Comparison of ENCODE assay signal across 8 cellular contexts in the genomic region with DNA sequence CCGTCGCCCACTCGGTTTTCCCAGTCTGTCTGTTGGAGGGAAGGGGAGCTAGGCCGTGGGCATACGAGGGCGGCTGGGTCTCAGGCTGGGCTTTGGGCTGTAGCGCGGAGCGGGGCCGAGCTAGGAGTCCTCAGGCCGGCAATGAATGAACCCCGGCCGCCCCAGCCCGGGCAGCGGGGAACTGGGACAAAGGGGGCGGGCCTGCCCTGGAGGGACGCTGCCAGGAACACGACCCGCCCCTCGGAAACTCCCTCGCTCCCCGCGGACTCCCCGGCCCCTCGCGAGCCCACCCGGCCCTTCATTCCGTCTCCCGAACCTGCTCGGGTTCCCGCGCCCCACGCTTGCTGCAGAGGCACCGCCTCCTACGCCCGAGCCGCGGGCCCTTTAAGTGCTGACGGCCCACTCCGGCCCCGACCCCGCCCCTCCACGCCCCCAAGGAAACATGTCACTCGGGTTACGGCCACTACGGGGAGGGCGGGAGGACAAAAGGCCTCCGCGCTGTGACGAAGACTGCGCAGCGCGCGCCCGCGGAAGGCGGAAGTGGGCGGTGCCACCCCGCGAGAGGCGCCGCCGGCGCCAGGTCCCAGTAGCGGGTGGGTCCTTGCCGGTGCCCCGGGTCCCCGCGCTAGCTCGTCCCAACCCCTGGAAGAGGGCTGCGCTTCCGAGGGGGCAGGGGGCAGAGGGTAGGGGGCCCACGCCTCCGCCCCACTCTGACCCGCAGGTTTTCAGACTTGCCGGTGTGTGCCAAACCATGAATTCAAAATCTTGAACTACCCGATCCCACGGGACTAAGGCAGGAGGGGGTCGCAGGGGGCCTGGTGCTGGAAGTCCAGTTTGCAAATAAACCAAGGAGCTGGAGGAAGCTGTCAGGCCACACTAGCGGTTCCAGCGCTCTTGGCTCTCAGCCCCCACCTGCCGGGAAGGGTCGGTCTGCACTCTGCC. TPM values are rescaled to one million over a fixed set of nuclear protein-coding genes. Genes with fewer than 3 reads are reported as not detected.
DNase-seq lines count a peak whose midpoint lies in the region; ATAC-seq, FAIRE-seq and TF ChIP-seq lines count a peak whose summit lies in the region.

GALE (minus strand) TSS at position 359 of the 942 bp plus-strand sequence. CDS start 1,747 bp downstream, outside the sequence.

- 0% methylated on average over 64 to 83 of the region's 83 CpGs for WGBS in pancreas, 2 donors
- 0% methylated on average over 6 to 33 of the region's 83 CpGs for WGBS in thyroid gland, 2 donors

- H3K27me3 Mint-ChIP-seq in activated naive CD8-positive, alpha-beta T cell treated with anti-CD3 and anti-CD28 coated beads, Interleukin-2, amount 10 ng/mL, durations not matched to agents 7 days and 5 days, result no peaks in the 10 kb centered on the region

- POLR2A ChIA-PET in activated naive CD8-positive, alpha-beta T cell treated with anti-CD3 and anti-CD28 coated beads, Interleukin-2, amount 10 ng/mL, durations not matched to agents 7 days and 5 days (lab: Charles Lee), result interaction anchor here (0.8 to 3.9 kb wide), 15 partner anchors 9 to 179 kb away, joined by 3 to 50 read pairs (median 5); partner anchors contain the start of genes HMGCL, LYPLA2, PITHD1 and PNRC2

- TF ChIP-seq POLR2A in thyroid gland (IDR thresholded peaks at IDR 0.05), result peak in 1 of 2 donors; percentile 74

- H3F3A ChIP-seq in SU-DHL-6 (ENCODE audit: insufficient read depth), result no peaks in the 10 kb centered on the region; the same call in 1 of the 2 replicates

- no peaks in the 10 kb centered on the region for H3K9me2 ChIP-seq in SU-DHL-6 (replicated peaks; ENCODE audit: insufficient read depth, low read length)

- DNase-seq in GM04503 (ENCODE audit: low read depth) (peak; percentile 54), NCI-H128 (lab: John Stamatoyannopoulos, UW; ENCODE audit: unreplicated experiment) (peak; percentile 90), head of caudate nucleus (peak; percentile 92 to 99 (median 96)), pancreas (peak; percentile 96 to 99 (median 97)), thyroid gland (peak; percentile 97 to 98)
- peak; percentile 97 for DNase-seq in activated naive CD8-positive, alpha-beta T cell treated with anti-CD3 and anti-CD28 coated beads, Interleukin-2, amount 10 ng/mL, durations not matched to agents 7 days and 5 days

- H4K20me1 ChIP-seq in SU-DHL-6 (ENCODE audit: low read depth, low read length), result no peaks in the 10 kb centered on the region

- H3K4me1 ChIP-seq in pancreas, result peaks cover 6 to 20% (median 19%) of the 10 kb centered on the region in 3 donors
- H3K4me1 ChIP-seq in thyroid gland, result peaks cover 8 to 20% of the 10 kb centered on the region in 2 donors

- H3K79me2 ChIP-seq in SU-DHL-6 (ENCODE audit: insufficient read depth, low read length), result no peaks in the 10 kb centered on the region

- H3K4me3 ChIP-seq in SU-DHL-6 (ENCODE audit: insufficient read depth, low read length, poor library complexity, severe bottlenecking), result peak within 1 kb of the TSS; percentile 86
- H3K4me3 ChIP-seq in pancreas, result peak within 1 kb of the TSS; percentile 82 to 94 (median 85)
- H3K4me3 ChIP-seq in thyroid gland (replicated peaks in 1 of 3), result peak within 1 kb of the TSS; percentile 68 to 91 (median 70)

- H3K9ac ChIP-seq in SU-DHL-6 (ENCODE audit: low read length), result peak within 1 kb of the TSS; percentile 86

- ATAC-seq in HG02610 (IDR thresholded peaks at IDR 0.05; ENCODE audit: unreplicated experiment) (peak; percentile 76), pancreas (peak; percentile 89 to 93 (median 91))
- peak; percentile 89 for ATAC-seq in activated naive CD8-positive, alpha-beta T cell treated with anti-CD3 and anti-CD28 coated beads, Interleukin-2, amount 10 ng/mL, durations not matched to agents 7 days and 5 days (ENCODE audit: low read depth)

- no peaks in the 10 kb centered on the region for H3K36me3 Mint-ChIP-seq in activated naive CD8-positive, alpha-beta T cell treated with anti-CD3 and anti-CD28 coated beads, Interleukin-2, amount 10 ng/mL, durations not matched to agents 7 days and 5 days

- no peak for FAIRE-seq in pancreas (lab: Jason Lieb, UNC)

- H3K27ac Mint-ChIP-seq in activated naive CD8-positive, alpha-beta T cell treated with anti-CD3 and anti-CD28 coated beads, Interleukin-2, amount 10 ng/mL, durations not matched to agents 7 days and 5 days, result peak within 1 kb of the TSS; percentile 92

- peak within 1 kb of the TSS; percentile 69 for H3K4me2 ChIP-seq in SU-DHL-6 (ENCODE audit: low read depth, low read length, poor library complexity, severe bottlenecking)

- TF ChIP-seq CTCF in SU-DHL-6 (IDR thresholded peaks at IDR 0.05; ENCODE audit: insufficient read depth, low read length, poor library complexity, severe bottlenecking), result no peak
- TF ChIP-seq CTCF in pancreas (IDR thresholded peaks at IDR 0.05), result no peak
- TF ChIP-seq CTCF in thyroid gland (IDR thresholded peaks at IDR 0.05), result peak in 1 of 6 experiments; percentile 17

- H3K9me3 ChIP-seq in SU-DHL-6 (ENCODE audit: insufficient read depth, low read length) (no peaks in the 10 kb centered on the region), pancreas (no peaks in the 10 kb centered on the region), thyroid gland (no peaks in the 10 kb centered on the region)

- peak within 1 kb of the TSS; percentile 69 for H2AFZ ChIP-seq in SU-DHL-6 (ENCODE audit: low read depth, low read length, severe bottlenecking)

- H3K9me3 Mint-ChIP-seq in activated naive CD8-positive, alpha-beta T cell treated with anti-CD3 and anti-CD28 coated beads, Interleukin-2, amount 10 ng/mL, durations not matched to agents 7 days and 5 days, result no peaks in the 10 kb centered on the region

- peak within 1 kb of the TSS; percentile 99 for H3K4me3 Mint-ChIP-seq in activated naive CD8-positive, alpha-beta T cell treated with anti-CD3 and anti-CD28 coated beads, Interleukin-2, amount 10 ng/mL, durations not matched to agents 7 days and 5 days

- H3K27me3 ChIP-seq in SU-DHL-6 (ENCODE audit: low read length), result no peaks in the 10 kb centered on the region
- H3K27me3 ChIP-seq in pancreas, result no peaks in the 10 kb centered on the region
- no peaks in the 10 kb centered on the region for H3K27me3 ChIP-seq in thyroid gland

- H3K27ac ChIP-seq in SU-DHL-6 (ENCODE audit: low read depth, low read length) (peak within 1 kb of the TSS; percentile 23), pancreas (peak within 1 kb of the TSS; percentile 86 to 89 (median 86)), thyroid gland (peak within 1 kb of the TSS; percentile 59 to 89 (median 73))

- intact Hi-C loops in head of caudate nucleus (cut with DNase I), result no loop called here
- intact Hi-C loops in pancreas (cut with DNase I), result no loop called here
- intact Hi-C loops in thyroid gland (cut with DNase I), result no loop called here

- H3K36me3 ChIP-seq in SU-DHL-6 (ENCODE audit: low read length) (no peaks in the 10 kb centered on the region), pancreas (no peaks in the 10 kb centered on the region), thyroid gland (peaks cover 0 to 2% of the 10 kb centered on the region in 2 donors)

- peaks cover 17% of the 10 kb centered on the region for H3K4me1 Mint-ChIP-seq in activated naive CD8-positive, alpha-beta T cell treated with anti-CD3 and anti-CD28 coated beads, Interleukin-2, amount 10 ng/mL, durations not matched to agents 7 days and 5 days

RNA-seq across cellular contexts. Expression of gene GALE, which starts in this region (rescaled TPM):
- total RNA-seq in activated naive CD8-positive, alpha-beta T cell treated with anti-CD3 and anti-CD28 coated beads, Interleukin-2, amount 10 ng/mL, durations not matched to agents 7 days and 5 days, result 10 to 100 TPM; 18.6 to 19.4 TPM
- total RNA-seq in pancreas (10 to 100 TPM in 5 of 6 donors, 1 to 10 TPM in 1; 5.6 to 15.2 (median 11.4) TPM), thyroid gland (10 to 100 TPM in 2 of 4 donors, 1 to 10 TPM in 2; 4.6 to 12.6 (median 8.4) TPM)
- 10 to 100 TPM; 20.1 to 34.6 TPM for polyA plus RNA-seq in pancreas

Comparison
In these comparisons a context has a peak if more than half of its experiments do, and no peak if none do; other contexts are left out.
1. Peak in every context shown above with its lines: DNase-seq, ATAC-seq, H3K4me3 ChIP-seq and H3K27ac ChIP-seq.
2. H3K27ac ChIP-seq: peak in every context shown above with its lines; median percentile 86 in pancreas; 73 in thyroid gland; 23 in SU-DHL-6.